9 cellular contexts compared by ENCODE assay signal in genomic region chr1:205319081-205320018, GRCh38. TPM values are rescaled to one million over a fixed set of nuclear protein-coding genes. Genes with fewer than 3 reads are reported as not detected.
A peak's percentile ranks its signal among the peaks of the same experiment; 100 is the strongest.
DNase-seq lines count a peak whose midpoint lies in the region; ATAC-seq, FAIRE-seq and TF ChIP-seq lines count a peak whose summit lies in the region.
"Had no signal": no experiment of that assay in that cellular context is flagged by ENCODE, and none has a peak within 500 bp of the region (broad histone marks: within the 10 kb centered on the region; RNA-seq: fewer than 3 reads in every experiment).

No MANE protein-coding gene starts in this region.

- H3K4me3 ChIP-seq in K562 (no peak overlapping the region), kidney epithelial cell (ENCODE audit: low read depth, low read length) (peak overlapping the region; percentile 34)
- H3K4me3 ChIP-seq: cardiac muscle cell had no signal

- BruUV-seq in K562 (replicated peaks; lab: Mats Ljungman, UMichigan), result no TSS peak

- H3K9me3 ChIP-seq in K562 (replicated peaks; ENCODE audit: control insufficient read depth, insufficient read depth, low read depth, low read length), result no peaks in the 10 kb centered on the region

- no peak overlapping the region for H3K9ac ChIP-seq in K562 (ENCODE audit: insufficient read depth in 1 of 2, low read depth in 2 of 2, low read length in 2 of 2)

- TF ChIP-seq CTCF in K562 (IDR thresholded peaks at IDR 0.05 in 2 of 3, conservative IDR thresholded peaks at IDR 0.05 in 1 of 3; ENCODE audit: insufficient read depth in 2 of 3, low read depth in 1 of 3, low read length in 3 of 3) (no peak), kidney epithelial cell (IDR thresholded peaks at IDR 0.05; ENCODE audit: insufficient read depth, low read length, poor library complexity, severe bottlenecking) (no peak)

- DNase-seq in stimulated activated CD4-positive, alpha-beta T cell treated with anti-CD3 and anti-CD28 coated beads, Interleukin-15, amount 100 ng/mL, for 24 hours, result peak; percentile 44
- no peak for DNase-seq in stimulated activated CD4-positive, alpha-beta T cell treated with anti-CD3 and anti-CD28 coated beads, Interleukin-4, amount 100 ng/mL, for 4 hours
- DNase-seq in NOMO-1 treated with DMSO at 0.1 percent for 48 hours (lab: John Stamatoyannopoulos, UW; ENCODE audit: unreplicated experiment), result peak; percentile 68
- no peak for DNase-seq in K562 (ENCODE audit: extremely low read depth in 1 of 4, low spot score in 3 of 4)
- no peak for DNase-seq in kidney epithelial cell (ENCODE audit: low read depth)
- DNase-seq in stimulated activated effector memory CD8-positive, alpha-beta T cell treated with anti-CD3 and anti-CD28 coated beads, Interleukin-12 subunit alpha, Interleukin-12 subunit beta, amount 100 ng/mL, for 72 hours (ENCODE audit: low spot score in 2 of 2), result peak in 1 of 2 donors; percentile 59
- DNase-seq in iPS-NIHi11 (ENCODE audit: low spot score), result no peak
- DNase-seq in posterior vena cava (ENCODE audit: low spot score), result no peak

- no peak for TF ChIP-seq RAD21 in K562 (CRISPR knock-in tag; conservative IDR thresholded peaks at IDR 0.05 in 1 of 2, IDR thresholded peaks at IDR 0.05 in 1 of 2)

- TF ChIP-seq EP300 in K562 (IDR thresholded peaks at IDR 0.05; ENCODE audit: low read length), result no peak

- H3K4me1 ChIP-seq in K562 (replicated peaks in 1 of 2; ENCODE audit: control insufficient read depth in 2 of 2, insufficient read depth in 2 of 2, low read length in 2 of 2), result peaks cover 3 to 15% of the 10 kb centered on the region in 2 experiments; a peak in 4 of 5 replicates

- no peak overlapping the region for H3K4me2 ChIP-seq in K562 (ENCODE audit: insufficient read depth, low read length)

- no peaks in the 10 kb centered on the region for H3K9me1 ChIP-seq in K562 (ENCODE audit: control insufficient read depth, insufficient read depth, low read length)

- in situ Hi-C loops in K562 (cut with MboI), result loop anchor here (5.0 kb wide), 1 partner anchor 42 kb away; no protein-coding TSS in a partner anchor

- H3K27me3 ChIP-seq in K562 (ENCODE audit: control insufficient read depth in 2 of 2, insufficient read depth in 2 of 2, low read length in 2 of 2) (peaks cover 18 to 54% of the 10 kb centered on the region in 2 experiments), kidney epithelial cell (ENCODE audit: control insufficient read depth, insufficient read depth, low read length) (no peaks in the 10 kb centered on the region)
- H3K27me3 ChIP-seq: cardiac muscle cell had no signal

- H2AFZ ChIP-seq in K562 (ENCODE audit: low read depth, low read length), result no peak overlapping the region

- POLR2A ChIA-PET in K562 (lab: Yijun Ruan, JAX), result interaction anchor here (0.6 to 1.6 kb wide), 2 partner anchors 16 to 32 kb away, joined by 3 to 5 read pairs; no protein-coding TSS in a partner anchor

- no peaks in the 10 kb centered on the region for H3K79me2 ChIP-seq in K562 (ENCODE audit: control insufficient read depth, insufficient read depth, low read length)

- CTCF ChIA-PET in K562 (lab: Yijun Ruan, JAX; ENCODE audit: low intra/inter-chr PET ratio), result interaction anchor here (0.6 to 8.5 kb wide), 2 partner anchors 46 to 1242 kb away, joined by 3 to 144 read pairs; no protein-coding TSS in a partner anchor

- FAIRE-seq in K562 (lab: Jason Lieb, UNC), result no peak

- peak overlapping the region; percentile 50 for H3K27ac Mint-ChIP-seq in stimulated activated effector memory CD8-positive, alpha-beta T cell treated with anti-CD3 and anti-CD28 coated beads, Interleukin-12 subunit alpha, Interleukin-12 subunit beta, amount 100 ng/mL, for 72 hours

- H3K4me1 Mint-ChIP-seq in stimulated activated effector memory CD8-positive, alpha-beta T cell treated with anti-CD3 and anti-CD28 coated beads, Interleukin-12 subunit alpha, Interleukin-12 subunit beta, amount 100 ng/mL, for 72 hours, result peaks cover 77% of the 10 kb centered on the region

- H3K27ac ChIP-seq in K562 (ENCODE audit: extremely low read depth, low read depth, low read length), result no peak overlapping the region
- H3K27ac ChIP-seq: cardiac muscle cell had no signal

- peak overlapping the region; percentile 97 for H3K4me3 Mint-ChIP-seq in stimulated activated effector memory CD8-positive, alpha-beta T cell treated with anti-CD3 and anti-CD28 coated beads, Interleukin-12 subunit alpha, Interleukin-12 subunit beta, amount 100 ng/mL, for 72 hours

- 4% methylated on average over 6 of the region's 6 CpGs for WGBS in K562 (ENCODE audit: insufficient coverage, low coverage, missing lambda C conversion rate)

- TF ChIP-seq POLR2A in K562 (conservative IDR thresholded peaks at IDR 0.05), result no peak

- H3K36me3 Mint-ChIP-seq in stimulated activated effector memory CD8-positive, alpha-beta T cell treated with anti-CD3 and anti-CD28 coated beads, Interleukin-12 subunit alpha, Interleukin-12 subunit beta, amount 100 ng/mL, for 72 hours, result no peaks in the 10 kb centered on the region

- no peaks in the 10 kb centered on the region for H3K9me3 Mint-ChIP-seq in stimulated activated effector memory CD8-positive, alpha-beta T cell treated with anti-CD3 and anti-CD28 coated beads, Interleukin-12 subunit alpha, Interleukin-12 subunit beta, amount 100 ng/mL, for 72 hours

- H3K36me3 ChIP-seq in K562 (ENCODE audit: control insufficient read depth, insufficient read depth, low read length) (no peaks in the 10 kb centered on the region), kidney epithelial cell (ENCODE audit: control insufficient read depth, insufficient read depth, low read length) (no peaks in the 10 kb centered on the region)
- H3K36me3 ChIP-seq: cardiac muscle cell had no signal

- no peaks in the 10 kb centered on the region; the same call in 1 of the 2 replicates for H4K20me1 ChIP-seq in K562 (replicated peaks; ENCODE audit: control insufficient read depth, insufficient read depth, low read length)

- intact Hi-C loops in K562 (cut with micrococcal nuclease), result no loop called here
- intact Hi-C loops in posterior vena cava (cut with DNase I), result no loop called here

- no peak for ATAC-seq in K562
- ATAC-seq in stimulated activated effector memory CD8-positive, alpha-beta T cell treated with anti-CD3 and anti-CD28 coated beads, Interleukin-12 subunit alpha, Interleukin-12 subunit beta, amount 100 ng/mL, for 72 hours, result peak; percentile 14

TF ChIP-seq in K562, 482 proteins besides CTCF, POLR2A, EP300 and RAD21 (continues in another document):
- TF ChIP-seq ZC3H8 (IDR thresholded peaks at IDR 0.05) (no peak), E2F1 (CRISPR knock-in tag; IDR thresholded peaks at IDR 0.05) (no peak), ZNF24 (IDR thresholded peaks at IDR 0.05) (no peak), ZNF253 (CRISPR knock-in tag; conservative IDR thresholded peaks at IDR 0.05) (no peak)

RNA-seq across cellular contexts. Expression of gene NUAK2, which starts 2.2 kb away (rescaled TPM):
- 0.40 and 0.90 TPM in 2 replicates for total RNA-seq in K562 (2011; cell fraction: chromatin; rRNA removed; ENCODE audit: low replicate concordance)
- total RNA-seq in K562 (2011; cell fraction: nucleolus; rRNA removed), result 0.39 and 0.83 TPM in 2 replicates
- total RNA-seq in K562 (2011; cell fraction: nucleoplasm; rRNA removed), result 0.23 and 0.73 TPM in 2 replicates
- total RNA-seq in K562 (2014; rRNA removed), result 0.05 and 0.29 TPM in 2 replicates
- 0.13 and 0.18 TPM in 2 replicates for total RNA-seq in K562 (2014; rRNA removed; fragmentation: Illumina TruSeq; extraction: Trizol)
- 0.14 and 0.15 TPM in 2 replicates for total RNA-seq in K562 (2015; rRNA removed; fragmentation: Illumina TruSeq; extraction: Trizol)
- 0.44 and 0.47 TPM in 2 replicates for total RNA-seq in K562 (2021)
- 0.11 and 0.68 TPM in 2 replicates for polyA plus RNA-seq in K562 (2011; rRNA removed)
- polyA plus RNA-seq in K562 (2011; cell fraction: cytosol; rRNA removed), result 0.19 and 0.37 TPM in 2 replicates
- 0.41 and 0.49 TPM in 2 replicates for polyA plus RNA-seq in K562 (2011; cell fraction: nucleus; rRNA removed)
- polyA plus RNA-seq in K562 (2012), result 0.20 and 0.60 TPM in 2 replicates
- polyA plus RNA-seq in K562 (2014; fragmentation: Illumina TruSeq; extraction: Trizol), result 0.27 and 0.33 TPM in 2 replicates
- polyA plus RNA-seq in K562 (2014; fragmentation: Nextera tagmentation; extraction: Ambion mirVana), result under 1 TPM; 0.04 to 0.10 TPM
- 0.19 and 0.45 TPM in 2 replicates for polyA plus RNA-seq in K562 (2014; rRNA removed)
- polyA minus RNA-seq in K562 (2011; rRNA and poly(A)+ RNA removed), result 0.28 and 0.39 TPM in 2 replicates
- 0.48 and 0.64 TPM in 2 replicates for polyA minus RNA-seq in K562 (2011; cell fraction: cytosol; rRNA and poly(A)+ RNA removed)
- 0.54 and 0.78 TPM in 2 replicates for polyA minus RNA-seq in K562 (2011; cell fraction: nucleus; rRNA and poly(A)+ RNA removed)
- 139 and 140 TPM in 2 replicates for total RNA-seq in kidney epithelial cell
- total RNA-seq in posterior vena cava, result 1 to 10 TPM; 1.1 to 1.5 TPM

RNA-seq across cellular contexts. Expression of gene KLHDC8A, which starts 37.4 kb away (rescaled TPM):
- not detected in 2 replicates for total RNA-seq in K562 (2011; cell fraction: chromatin; rRNA removed; ENCODE audit: low replicate concordance)
- total RNA-seq in K562 (2011; cell fraction: nucleolus; rRNA removed), result 0.13 TPM in 1 of 2 replicates, not detected in the other
- total RNA-seq in K562 (2011; cell fraction: nucleoplasm; rRNA removed), result not detected in 2 replicates
- 0.24 and 0.54 TPM in 2 replicates for total RNA-seq in K562 (2014; rRNA removed)
- not detected in 2 replicates for total RNA-seq in K562 (2014; rRNA removed; fragmentation: Illumina TruSeq; extraction: Trizol)
- total RNA-seq in K562 (2015; rRNA removed; fragmentation: Illumina TruSeq; extraction: Trizol), result not detected in 2 replicates
- total RNA-seq in K562 (2021), result 0.04 and 0.16 TPM in 2 replicates
- polyA plus RNA-seq in K562 (2011; rRNA removed), result 0.03 TPM in 1 of 2 replicates, not detected in the other
- polyA plus RNA-seq in K562 (2011; cell fraction: cytosol; rRNA removed), result 0.07 TPM in 1 of 2 replicates, not detected in the other
- polyA plus RNA-seq in K562 (2011; cell fraction: nucleus; rRNA removed), result not detected in 2 replicates
- 0.13 and 0.30 TPM in 2 replicates for polyA plus RNA-seq in K562 (2012)
- polyA plus RNA-seq in K562 (2014; fragmentation: Illumina TruSeq; extraction: Trizol), result not detected in 2 replicates
- polyA plus RNA-seq in K562 (2014; fragmentation: Nextera tagmentation; extraction: Ambion mirVana), result under 1 TPM in 1 of 2 experiments, not detected in 1; 0.01 TPM
- not detected in 2 replicates for polyA plus RNA-seq in K562 (2014; rRNA removed)
- polyA minus RNA-seq in K562 (2011; rRNA and poly(A)+ RNA removed), result not detected in 2 replicates
- not detected in 2 replicates for polyA minus RNA-seq in K562 (2011; cell fraction: cytosol; rRNA and poly(A)+ RNA removed)
- polyA minus RNA-seq in K562 (2011; cell fraction: nucleus; rRNA and poly(A)+ RNA removed), result not detected in 2 replicates
- total RNA-seq in kidney epithelial cell, result 6.7 and 16.5 TPM in 2 replicates
- total RNA-seq in posterior vena cava, result under 1 TPM in 1 of 2 donors, not detected in 1; 0.83 TPM

Comparison
In these comparisons a context has a peak if more than half of its experiments do, and no peak if none do; other contexts are left out.
1. DNase-seq: peak in stimulated activated CD4-positive, alpha-beta T cell treated with anti-CD3 and anti-CD28 coated beads, Interleukin-15, amount 100 ng/mL, for 24 hours (single experiment) and NOMO-1 treated with DMSO at 0.1 percent for 48 hours (single experiment); none in stimulated activated CD4-positive, alpha-beta T cell treated with anti-CD3 and anti-CD28 coated beads, Interleukin-4, amount 100 ng/mL, for 4 hours (0 of 2), K562 (0 of 4), kidney epithelial cell (single experiment), iPS-NIHi11 (single experiment) and posterior vena cava (single experiment).
2. RNA of gene NUAK2, which starts 2.2 kb away (total RNA-seq): 139 to 140 TPM in kidney epithelial cell; 1.1 to 1.5 TPM in posterior vena cava and 0.05 to 0.90 TPM in K562; every median in the first group is over 10 times any median in the second.